ENCODE assay signal across 35 cellular contexts in the genomic region with DNA sequence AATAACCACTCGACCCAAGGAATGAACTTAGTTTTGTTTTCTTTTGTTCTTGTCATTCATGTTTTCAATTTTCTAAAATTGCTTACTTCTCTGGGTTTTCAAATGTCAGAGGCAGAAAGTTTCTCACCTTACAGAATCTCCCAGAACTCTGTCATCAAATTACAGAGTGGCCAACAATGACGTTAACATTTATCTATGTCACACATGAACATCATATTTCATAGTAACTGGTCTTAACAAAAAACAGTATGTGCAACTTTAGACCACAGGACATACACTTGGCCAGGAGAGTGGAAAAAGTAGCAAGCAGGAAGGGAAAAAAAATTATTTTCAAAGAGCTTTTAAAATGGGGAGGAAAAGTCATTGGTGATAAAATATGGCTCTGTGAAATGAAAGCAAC.
"Had no signal": no experiment of that assay in that cellular context is flagged by ENCODE, and none has a peak within 500 bp of the region (broad histone marks: within the 10 kb centered on the region; RNA-seq: fewer than 3 reads in every experiment).

No MANE protein-coding gene starts in this region.

- H3K36me3 ChIP-seq: MG63 had no signal

- H3K27me3 ChIP-seq: MG63 had no signal

- DNase-seq: Karpas-422, KG1, MG63, MM.1S, MV-4-11, NCI-H1048, NCI-H1092, NCI-H1092 treated with DMSO at 0.1 percent for 48 hours, NCI-H1105, NCI-H1105 treated with DMSO at 0.1 percent for 48 hours, NCI-H1417, NCI-H1417 treated with DMSO at 0.1 percent for 48 hours, NCI-H1436, NCI-H1436 treated with DMSO at 0.1 percent for 48 hours, NCI-H146, NCI-H1694, NCI-H1694 treated with DMSO at 0.1 percent for 48 hours, NCI-H187, NCI-H187 treated with DMSO at 0.1 percent for 48 hours, NCI-H1930, NCI-H2029, NCI-H2029 treated with DMSO at 0.1 percent for 48 hours, NCI-H2081, NCI-H2081 treated with DMSO at 0.1 percent for 48 hours, NCI-H2107, NCI-H2171, NCI-H2171 treated with DMSO at 0.1 percent for 48 hours, NCI-H2227 treated with DMSO at 0.1 percent for 48 hours, NCI-H226, NCI-H345, NCI-H446, NCI-H446 treated with DMSO at 0.1 percent for 48 hours, NCI-H510A, NCI-H510A treated with DMSO at 0.1 percent for 48 hours had no signal

- H3K9me3 ChIP-seq: MG63 had no signal

- H3K4me3 ChIP-seq: MG63 had no signal

- H3K4me2 ChIP-seq: KMS-11 had no signal

- H3K9ac ChIP-seq: KMS-11 had no signal

- H3K27ac ChIP-seq: KMS-11 had no signal
